Comparison of ENCODE assay signal across 8 cellular contexts in genomic region chr11:47946682-47947575, GRCh38. TPM values are rescaled to one million over a fixed set of nuclear protein-coding genes. Genes with fewer than 3 reads are reported as not detected.
DNase-seq lines count a peak whose midpoint lies in the region; ATAC-seq and TF ChIP-seq lines count a peak whose summit lies in the region.

No MANE protein-coding gene starts in this region.

- peak overlapping the region; percentile 59 for H4K8ac ChIP-seq in mesenchymal stem cell (ENCODE audit: low read length)

- H2BK5ac ChIP-seq in mesenchymal stem cell (ENCODE audit: low read depth, low read length, poor library complexity, severe bottlenecking) = no peak overlapping the region

- in situ Hi-C loops in SK-MEL-5 (cut with HindIII; ENCODE audit: low pct_unique_long_range_greater_than_20kb, low sequenced_read_pairs) = no loop called here

- no peaks in the 10 kb centered on the region for H3K9me3 ChIP-seq in mesenchymal stem cell (ENCODE audit: control insufficient read depth, low read length)

- H3K14ac ChIP-seq in mesenchymal stem cell (ENCODE audit: low read length in 2 of 2) = peak overlapping the region in 1 of 2 experiments; percentile 71

- H3K36me3 ChIP-seq in mesenchymal stem cell (ENCODE audit: control insufficient read depth in 1 of 2, insufficient read depth in 2 of 2, low read depth in 1 of 2, low read length in 2 of 2) = no peaks in the 10 kb centered on the region

- 40% methylated on average over 10 of the region's 10 CpGs for WGBS in mesenchymal stem cell

- H3K9ac ChIP-seq in mesenchymal stem cell (ENCODE audit: low read length) = peak overlapping the region; percentile 32

- H2AFZ ChIP-seq in mesenchymal stem cell (ENCODE audit: low read depth, low read length) = no peak overlapping the region

- peak overlapping the region; percentile 90 for H2AK5ac ChIP-seq in mesenchymal stem cell (ENCODE audit: low read length, severe bottlenecking)

- H3K79me1 ChIP-seq in mesenchymal stem cell (replicated peaks; ENCODE audit: low read length, poor library complexity, severe bottlenecking) = no peaks in the 10 kb centered on the region

- peak overlapping the region in 1 of 2 experiments; percentile 85 for H3K4ac ChIP-seq in mesenchymal stem cell (ENCODE audit: low read depth in 1 of 2, low read length in 2 of 2)

- no peak overlapping the region for H2BK120ac ChIP-seq in mesenchymal stem cell (ENCODE audit: low read depth, low read length)

- no peak for TF ChIP-seq CTCF in coronary artery (IDR thresholded peaks at IDR 0.05)

- H3K23ac ChIP-seq in mesenchymal stem cell (ENCODE audit: low read length in 2 of 2) = no peak overlapping the region

- H3K4me3 ChIP-seq in coronary artery (no peak overlapping the region), mesenchymal stem cell (ENCODE audit: insufficient read depth in 1 of 2, low read depth in 1 of 2, low read length in 2 of 2) (peak overlapping the region in 1 of 2 experiments; percentile 13)

- peak overlapping the region; percentile 40 for H4K91ac ChIP-seq in mesenchymal stem cell (ENCODE audit: low read length)

- H3K27me3 ChIP-seq in mesenchymal stem cell (ENCODE audit: control insufficient read depth in 1 of 2, insufficient read depth in 1 of 2, low read length in 2 of 2) = no peaks in the 10 kb centered on the region

- peak overlapping the region; percentile 14 to 96 for H3K18ac ChIP-seq in mesenchymal stem cell (ENCODE audit: low read depth in 1 of 2, low read length in 2 of 2)

- H3K27ac ChIP-seq in coronary artery = peak overlapping the region in 1 of 2 donors; percentile 43
- H3K27ac ChIP-seq in mesenchymal stem cell (ENCODE audit: low read length, poor library complexity, severe bottlenecking) = peak overlapping the region; percentile 62

- peaks cover 11% of the 10 kb centered on the region for H3K4me1 ChIP-seq in mesenchymal stem cell (ENCODE audit: control insufficient read depth, insufficient read depth, low read depth, low read length)

- ATAC-seq in GM21390 (IDR thresholded peaks at IDR 0.05; ENCODE audit: unreplicated experiment) (no peak), GM21529 (IDR thresholded peaks at IDR 0.05; ENCODE audit: unreplicated experiment) (no peak)

- H3K4me2 ChIP-seq in mesenchymal stem cell (ENCODE audit: low read length, poor library complexity, severe bottlenecking) = no peak overlapping the region

- H2BK12ac ChIP-seq in mesenchymal stem cell (ENCODE audit: low read length in 2 of 2) = peak overlapping the region; percentile 49 to 99

- peak; percentile 37 for DNase-seq in activated CD4-positive, CD25-positive, alpha-beta regulatory T cell treated with anti-CD3 and anti-CD28 coated beads, Interleukin-2, amount 50 U/mL, for 72 hours
- no peak for DNase-seq in activated CD4-positive, CD25-positive, alpha-beta regulatory T cell (lab: John Stamatoyannopoulos, UW)
- DNase-seq in SK-MEL-5 (ENCODE audit: low read depth, low spot score) (peak; percentile 41), coronary artery (ENCODE audit: low spot score) (peak; percentile 85), mesenchymal stem cell (peak; percentile 93), ureter (ENCODE audit: low spot score) (peak; percentile 82)

- no peak overlapping the region for H2BK15ac ChIP-seq in mesenchymal stem cell (ENCODE audit: low read depth, poor library complexity, severe bottlenecking)

RNA-seq across cellular contexts. Expression of gene PTPRJ, which starts 33.4 kb away (rescaled TPM):
- 39.4 and 40.1 TPM in 2 replicates for total RNA-seq in SK-MEL-5 (2014; rRNA removed; shearing (Covaris generic))
- polyA plus RNA-seq in SK-MEL-5 (2015; cell fraction: cytosol; rRNA removed) = 39.0 and 54.7 TPM in 2 replicates
- polyA plus RNA-seq in SK-MEL-5 (2015; cell fraction: nucleus; rRNA removed) = 37.4 and 40.4 TPM in 2 replicates
- 17.1 TPM for polyA plus RNA-seq in mesenchymal stem cell (2013, experiment 1 of 2)
- 16.8 TPM for polyA plus RNA-seq in mesenchymal stem cell (2013, experiment 2 of 2)
- total RNA-seq in ureter = 18.0 TPM

Comparison
In these comparisons a context has a peak if more than half of its experiments do, and no peak if none do; other contexts are left out.
1. DNase-seq: peak in activated CD4-positive, CD25-positive, alpha-beta regulatory T cell treated with anti-CD3 and anti-CD28 coated beads, Interleukin-2, amount 50 U/mL, for 72 hours (single experiment), SK-MEL-5 (single experiment), coronary artery (single experiment), mesenchymal stem cell (single experiment) and ureter (single experiment); none in activated CD4-positive, CD25-positive, alpha-beta regulatory T cell (0 of 4).